9 cellular contexts compared by ENCODE assay signal in genomic region chr9:3863114-3863528, GRCh38.
A peak's percentile ranks its signal among the peaks of the same experiment; 100 is the strongest.
DNase-seq lines count a peak whose midpoint lies in the region; ATAC-seq and TF ChIP-seq lines count a peak whose summit lies in the region.
"Had no signal": no experiment of that assay in that cellular context is flagged by ENCODE, and none has a peak within 500 bp of the region (broad histone marks: within the 10 kb centered on the region; RNA-seq: fewer than 3 reads in every experiment).

No MANE protein-coding gene starts in this region.

- CTCF ChIA-PET in AG04450 (lab: Charles Lee), result no interaction called here

- H3K4me3 ChIP-seq in AG04450 (ENCODE audit: low read depth, low read length), result no peak overlapping the region
- H3K4me3 ChIP-seq in NB4 (ENCODE audit: low read depth, low read length), result no peak overlapping the region
- peak overlapping the region in 23 of 59 donors; percentile 0 to 44 (median 24) for H3K4me3 ChIP-seq in dorsolateral prefrontal cortex

- DNase-seq in AG04450 (ENCODE audit: low read depth, low spot score) (no peak), NB4 (ENCODE audit: low read depth) (peak; percentile 36), dorsolateral prefrontal cortex (peak in 6 of 10 donors; percentile 29 to 53 (median 42)), myocyte (ENCODE audit: low read depth) (peak; percentile 65), NCI-H1105 (lab: John Stamatoyannopoulos, UW) (no peak)
- no peak for DNase-seq in activated CD8-positive, alpha-beta memory T cell treated with anti-CD3 and anti-CD28 coated beads for 24 hours
- DNase-seq: GF-D8 had no signal

- no peaks in the 10 kb centered on the region for H3K27me3 ChIP-seq in AG04450 (ENCODE audit: control insufficient read depth, insufficient read depth, low read length)
- H3K27me3 ChIP-seq in dorsolateral prefrontal cortex, result peaks cover 0 to 10% (median 0%) of the 10 kb centered on the region in 45 donors

- POLR2A ChIA-PET in AG04450 (lab: Yijun Ruan, JAX), result no interaction called here

- TF ChIP-seq CTCF in AG04450 (IDR thresholded peaks at IDR 0.05; ENCODE audit: low read depth, low read length) (no peak), NB4 (IDR thresholded peaks at IDR 0.05; ENCODE audit: low read depth, low read length) (no peak), dorsolateral prefrontal cortex (IDR thresholded peaks at IDR 0.05 in 54 of 56, conservative IDR thresholded peaks at IDR 0.05 in 2 of 56; ENCODE audit: low read depth in 1 of 56, partially characterized antibody in 56 of 56) (peak in 6 of 56 donors; percentile 7 to 17 (median 9))

- H3K27ac ChIP-seq in AG04450 (ENCODE audit: low read depth, low read length) (peak overlapping the region; percentile 59), dorsolateral prefrontal cortex (peak overlapping the region in 45 of 59 donors; percentile 2 to 78 (median 56))

- no peak for TF ChIP-seq POLR2A in NB4 (IDR thresholded peaks at IDR 0.05; ENCODE audit: extremely low read depth, insufficient read length)

- ATAC-seq in HG03095 (IDR thresholded peaks at IDR 0.05; ENCODE audit: unreplicated experiment) (no peak), GM18867 (IDR thresholded peaks at IDR 0.05; ENCODE audit: unreplicated experiment) (no peak)

- intact Hi-C loops in dorsolateral prefrontal cortex (cut with DNase I), result no loop called here

- H3K9me3 ChIP-seq in AG04450 (ENCODE audit: control insufficient read depth, insufficient read depth, low read length), result no peaks in the 10 kb centered on the region

Comparison
In these comparisons a context has a peak if more than half of its experiments do, and no peak if none do; other contexts are left out.
1. DNase-seq: peak in NB4 (single experiment), dorsolateral prefrontal cortex (6 of 10) and myocyte (single experiment); none in AG04450 (single experiment), NCI-H1105 (single experiment) and activated CD8-positive, alpha-beta memory T cell treated with anti-CD3 and anti-CD28 coated beads for 24 hours (single experiment).